1 cellular context compared by ENCODE assay signal in genomic region chr5:140347382-140347781, GRCh38.
TF ChIP-seq lines count a peak whose summit lies in the region.

No MANE protein-coding gene starts in this region.

TF ChIP-seq in WTC11, 78 proteins besides CTCF, POLR2A, EP300 and RAD21 (continued from another document):
- TF ChIP-seq, protein P1, sequence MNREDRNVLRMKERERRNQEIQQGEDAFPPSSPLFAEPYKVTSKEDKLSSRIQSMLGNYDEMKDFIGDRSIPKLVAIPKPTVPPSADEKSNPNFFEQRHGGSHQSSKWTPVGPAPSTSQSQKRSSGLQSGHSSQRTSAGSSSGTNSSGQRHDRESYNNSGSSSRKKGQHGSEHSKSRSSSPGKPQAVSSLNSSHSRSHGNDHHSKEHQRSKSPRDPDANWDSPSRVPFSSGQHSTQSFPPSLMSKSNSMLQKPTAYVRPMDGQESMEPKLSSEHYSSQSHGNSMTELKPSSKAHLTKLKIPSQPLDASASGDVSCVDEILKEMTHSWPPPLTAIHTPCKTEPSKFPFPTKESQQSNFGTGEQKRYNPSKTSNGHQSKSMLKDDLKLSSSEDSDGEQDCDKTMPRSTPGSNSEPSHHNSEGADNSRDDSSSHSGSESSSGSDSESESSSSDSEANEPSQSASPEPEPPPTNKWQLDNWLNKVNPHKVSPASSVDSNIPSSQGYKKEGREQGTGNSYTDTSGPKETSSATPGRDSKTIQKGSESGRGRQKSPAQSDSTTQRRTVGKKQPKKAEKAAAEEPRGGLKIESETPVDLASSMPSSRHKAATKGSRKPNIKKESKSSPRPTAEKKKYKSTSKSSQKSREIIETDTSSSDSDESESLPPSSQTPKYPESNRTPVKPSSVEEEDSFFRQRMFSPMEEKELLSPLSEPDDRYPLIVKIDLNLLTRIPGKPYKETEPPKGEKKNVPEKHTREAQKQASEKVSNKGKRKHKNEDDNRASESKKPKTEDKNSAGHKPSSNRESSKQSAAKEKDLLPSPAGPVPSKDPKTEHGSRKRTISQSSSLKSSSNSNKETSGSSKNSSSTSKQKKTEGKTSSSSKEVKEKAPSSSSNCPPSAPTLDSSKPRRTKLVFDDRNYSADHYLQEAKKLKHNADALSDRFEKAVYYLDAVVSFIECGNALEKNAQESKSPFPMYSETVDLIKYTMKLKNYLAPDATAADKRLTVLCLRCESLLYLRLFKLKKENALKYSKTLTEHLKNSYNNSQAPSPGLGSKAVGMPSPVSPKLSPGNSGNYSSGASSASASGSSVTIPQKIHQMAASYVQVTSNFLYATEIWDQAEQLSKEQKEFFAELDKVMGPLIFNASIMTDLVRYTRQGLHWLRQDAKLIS (CRISPR knock-in tag; IDR thresholded peaks at IDR 0.05; ENCODE audit: borderline replicate concordance), result no peak
- TF ChIP-seq ZNF281 (CRISPR knock-in tag; IDR thresholded peaks at IDR 0.05) (no peak), NR1H2 (CRISPR knock-in tag; IDR thresholded peaks at IDR 0.05) (no peak), SP1 (CRISPR knock-in tag; conservative IDR thresholded peaks at IDR 0.05) (no peak)
